8 cellular contexts compared by ENCODE assay signal in the genomic region with DNA sequence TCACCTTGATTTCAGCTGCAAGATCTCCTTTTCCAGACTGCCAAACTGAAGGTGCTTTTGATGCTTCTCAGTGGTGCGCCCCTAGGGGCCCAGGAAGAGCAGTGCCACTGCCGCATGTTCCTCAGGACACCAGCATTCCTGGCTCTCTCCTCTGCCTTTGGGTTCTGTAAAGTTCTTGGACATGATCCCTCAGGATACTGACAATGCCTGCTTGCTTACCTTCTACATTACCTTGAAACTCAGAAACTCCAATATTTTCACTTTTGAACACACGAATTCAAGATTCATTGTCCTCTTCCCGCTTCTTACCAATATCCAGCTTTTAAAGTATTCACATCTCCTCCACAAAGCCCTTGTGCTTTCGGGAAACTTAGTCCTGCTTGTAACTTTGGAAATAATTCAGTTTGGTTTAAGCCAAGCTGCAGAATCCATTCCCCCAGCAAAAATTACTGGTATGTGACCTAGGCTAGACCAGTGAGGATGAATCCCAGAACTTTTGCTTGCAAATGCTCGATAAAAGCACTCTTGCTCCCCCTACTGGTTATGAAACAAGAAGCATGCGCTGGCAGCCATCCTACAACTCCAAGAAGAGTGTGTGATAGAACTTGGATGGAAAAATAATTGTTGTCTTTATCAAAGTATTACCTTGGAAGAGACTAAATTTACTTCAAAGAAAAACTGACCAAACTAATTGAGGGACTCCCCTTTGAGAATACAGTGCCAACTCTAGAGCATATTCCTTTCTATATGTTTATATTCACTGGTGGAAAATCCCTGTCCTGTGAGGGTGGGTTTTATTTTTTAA. TPM values are rescaled to one million over a fixed set of nuclear protein-coding genes. Genes with fewer than 3 reads are reported as not detected.
DNase-seq lines count a peak whose midpoint lies in the region; ATAC-seq, FAIRE-seq and TF ChIP-seq lines count a peak whose summit lies in the region.

No MANE protein-coding gene starts in this region.

- H3K27ac ChIP-seq in brain microvascular endothelial cell (no peak overlapping the region), smooth muscle cell (ENCODE audit: low read depth) (no peak overlapping the region)

- peak overlapping the region; percentile 81 for H3K4me2 ChIP-seq in smooth muscle cell

- H3F3A ChIP-seq in smooth muscle cell (ENCODE audit: low read depth), result no peaks in the 10 kb centered on the region

- H3K9me3 ChIP-seq in smooth muscle cell (replicated peaks; ENCODE audit: low read depth), result no peaks in the 10 kb centered on the region

- no peaks in the 10 kb centered on the region for H3K79me2 ChIP-seq in smooth muscle cell (ENCODE audit: low read depth)

- H4K20me1 ChIP-seq in smooth muscle cell (ENCODE audit: low read depth), result no peaks in the 10 kb centered on the region

- no peak overlapping the region for H3K9ac ChIP-seq in smooth muscle cell (ENCODE audit: low read depth)

- peak overlapping the region; percentile 81 for H2AFZ ChIP-seq in smooth muscle cell (ENCODE audit: low read depth)

- in situ Hi-C loops in brain microvascular endothelial cell (cut with HindIII; ENCODE audit: low pct_ligation_motif_present, low sequenced_read_pairs), result loop anchor here (25.0 kb wide), 1 partner anchor 712 kb away; no protein-coding TSS in a partner anchor

- H3K4me1 ChIP-seq in smooth muscle cell (ENCODE audit: low read depth), result peaks cover 3% of the 10 kb centered on the region

- DNase-seq in MV-4-11 (lab: John Stamatoyannopoulos, UW), result peak; percentile 70
- DNase-seq in T follicular helper cell (ENCODE audit: low read depth), result peak; percentile 45
- peak; percentile 75 for DNase-seq in brain microvascular endothelial cell
- peak; percentile 75 for DNase-seq in iPS-NIHi11 (ENCODE audit: low spot score)
- no peak for DNase-seq in smooth muscle cell (lab: John Stamatoyannopoulos, UW; ENCODE audit: unreplicated experiment)

- peak; percentile 34 for ATAC-seq in HG02678 (IDR thresholded peaks at IDR 0.05; ENCODE audit: unreplicated experiment)

- H3K36me3 ChIP-seq in brain microvascular endothelial cell (replicated peaks), result no peaks in the 10 kb centered on the region
- no peaks in the 10 kb centered on the region for H3K36me3 ChIP-seq in smooth muscle cell (ENCODE audit: low read depth)

- peak overlapping the region; percentile 3 for H3K4me3 ChIP-seq in brain microvascular endothelial cell (ENCODE audit: low read depth, low read length)
- peak overlapping the region; percentile 39 for H3K4me3 ChIP-seq in smooth muscle cell

- peak; percentile 77 for FAIRE-seq in A204.1 (lab: Jason Lieb, UNC)

- 15% methylated on average over 7 of the region's 7 CpGs for WGBS in smooth muscle cell (ENCODE audit: low lambda C conversion rate)

- H3K27me3 ChIP-seq in brain microvascular endothelial cell (replicated peaks), result no peaks in the 10 kb centered on the region
- H3K27me3 ChIP-seq in smooth muscle cell (ENCODE audit: low read depth), result peaks cover under 1% of the 10 kb centered on the region

- TF ChIP-seq CTCF in GM12873 (IDR thresholded peaks at IDR 0.05; ENCODE audit: insufficient read depth, low read depth, low read length, missing control alignments) (peak; percentile 83), brain microvascular endothelial cell (IDR thresholded peaks at IDR 0.05; ENCODE audit: low read depth, low read length, missing control alignments) (peak; percentile 96), smooth muscle cell (IDR thresholded peaks at IDR 0.05; ENCODE audit: borderline replicate concordance, insufficient read depth, poor library complexity, severe bottlenecking) (peak; percentile 71)

RNA-seq across cellular contexts. Expression of a gene that starts 16.5 kb away (rescaled TPM):
- not detected in 2 replicates for total RNA-seq in smooth muscle cell
- polyA plus RNA-seq in smooth muscle cell, result not detected in 2 replicates

RNA-seq across cellular contexts. Expression of a gene that starts 51.2 kb away (rescaled TPM):
- 1.9 and 2.1 TPM in 2 replicates for total RNA-seq in smooth muscle cell
- polyA plus RNA-seq in smooth muscle cell, result 2.7 and 4.0 TPM in 2 replicates

RNA-seq across cellular contexts. Expression of a gene that starts 54.4 kb away (rescaled TPM):
- 43.0 and 47.4 TPM in 2 replicates for total RNA-seq in smooth muscle cell
- polyA plus RNA-seq in smooth muscle cell, result 14.5 and 16.9 TPM in 2 replicates
